In the genomic region with DNA sequence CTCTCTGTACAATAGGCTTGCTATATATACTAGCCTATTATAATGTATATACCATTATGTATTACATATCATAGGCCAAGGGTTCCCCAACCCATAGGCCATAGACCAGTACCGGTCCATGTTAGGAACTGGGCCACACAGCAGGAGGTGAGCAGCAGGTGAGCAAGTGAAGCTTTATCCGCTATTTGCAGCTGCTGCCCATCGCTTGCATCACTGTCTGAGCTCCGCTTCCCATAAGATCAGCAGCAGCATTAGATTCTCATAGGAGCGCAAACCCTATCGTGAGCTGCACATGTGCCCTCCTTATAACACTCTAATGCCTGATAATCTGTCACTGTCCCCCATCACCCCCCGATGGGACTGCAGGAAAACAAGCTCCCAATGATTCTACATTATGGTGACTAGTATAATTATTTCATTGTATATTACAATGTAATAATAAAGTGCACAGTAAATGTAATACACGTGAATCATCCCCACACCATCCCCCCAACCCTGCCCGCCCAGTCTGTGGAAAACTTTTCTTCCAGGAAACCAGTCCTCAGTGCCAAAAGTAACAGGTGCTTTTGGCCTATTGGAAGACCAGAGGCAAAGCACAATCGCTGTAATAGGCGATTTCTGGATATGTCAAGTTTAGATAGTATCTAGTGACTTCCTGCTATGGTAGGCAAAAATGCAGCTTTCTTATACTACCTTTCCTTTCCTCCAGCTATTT, we compare ENCODE assay signal across 25 cellular contexts.
DNase-seq lines count a peak whose midpoint lies in the region; ATAC-seq and TF ChIP-seq lines count a peak whose summit lies in the region.
"Had no signal": no experiment of that assay in that cellular context is flagged by ENCODE, and none has a peak within 500 bp of the region (broad histone marks: within the 10 kb centered on the region; RNA-seq: fewer than 3 reads in every experiment).

No MANE protein-coding gene starts in this region.

- H3K27me3 ChIP-seq in stomach smooth muscle (ENCODE audit: control insufficient read depth in 1 of 2, insufficient read depth in 2 of 2, low read length in 2 of 2) (no peaks in the 10 kb centered on the region), A673 (replicated peaks; ENCODE audit: insufficient read depth, low read depth, low read length, poor library complexity) (peaks cover 3% of the 10 kb centered on the region)

- intact Hi-C loops in A673 (cut with micrococcal nuclease; ENCODE audit: unreplicated experiment): no loop called here

- peaks cover 57 to 60% of the 10 kb centered on the region in 2 donors for H3K36me3 ChIP-seq in stomach smooth muscle (ENCODE audit: control insufficient read depth in 2 of 2, insufficient read depth in 2 of 2, low read length in 2 of 2)
- no peaks in the 10 kb centered on the region for H3K36me3 ChIP-seq in A673 (ENCODE audit: insufficient read depth, low read length, poor library complexity, severe bottlenecking)
- H3K36me3 ChIP-seq: BE2C had no signal

- H3K4me1 ChIP-seq in stomach smooth muscle (ENCODE audit: control insufficient read depth, insufficient read depth, low read length): peaks cover 59% of the 10 kb centered on the region
- no peaks in the 10 kb centered on the region for H3K4me1 ChIP-seq in A673 (ENCODE audit: insufficient read depth, low read length, poor library complexity, severe bottlenecking)
- H3K4me1 ChIP-seq: BE2C had no signal

- CTCF ChIA-PET in A673 (lab: Charles Lee): no interaction called here

- BruUV-seq in A673 (replicated peaks; lab: Mats Ljungman, UMichigan): no TSS peak

- H3K9me3 ChIP-seq in stomach smooth muscle (ENCODE audit: control insufficient read depth in 2 of 2, low read length in 2 of 2) (no peaks in the 10 kb centered on the region), A673 (ENCODE audit: low read depth, low read length, poor library complexity, severe bottlenecking) (no peaks in the 10 kb centered on the region)
- H3K9me3 ChIP-seq: BE2C had no signal

- POLR2A ChIA-PET in A673 (lab: Charles Lee; ENCODE audit: low non-redundant PET): no interaction called here

- no peak for ATAC-seq in GM21515 (IDR thresholded peaks at IDR 0.05; ENCODE audit: unreplicated experiment)

- H3K9ac ChIP-seq in stomach smooth muscle (ENCODE audit: low read length in 2 of 2): no peak overlapping the region
- H3K9ac ChIP-seq: GM23248 had no signal

- DNase-seq in NCI-H82 (lab: John Stamatoyannopoulos, UW) (peak; percentile 11), NCI-H82 treated with DMSO at 0.1 percent for 48 hours (lab: John Stamatoyannopoulos, UW; ENCODE audit: unreplicated experiment) (no peak), myocyte (ENCODE audit: low read depth) (peak; percentile 50), NCI-H2081 treated with DMSO at 0.1 percent for 48 hours (lab: John Stamatoyannopoulos, UW) (no peak), A673 (ENCODE audit: low spot score) (no peak)
- no peak for DNase-seq in central memory CD4-positive, alpha-beta T cell
- DNase-seq: ACHN; BE2C; CD8-positive, alpha-beta memory T cell; DMS153; DND-41; GM23248; H7; Karpas-422; NCI-H1092 treated with DMSO at 0.1 percent for 48 hours; NCI-H1436; NCI-H187; NCI-H2171 treated with DMSO at 0.1 percent for 48 hours; NCI-H748 treated with DMSO at 0.1 percent for 48 hours; NK-92 treated with Interleukin-12 subunit alpha and Interleukin-12 subunit beta, amount 100 ng/mL, for 24 hours; Right ventricle myocardium superior; RPMI8226 had no signal

- H3K4me3 ChIP-seq in stomach smooth muscle (ENCODE audit: low read length in 2 of 2): no peak overlapping the region
- H3K4me3 ChIP-seq in A673 (ENCODE audit: low read depth, low read length, poor library complexity, severe bottlenecking): no peak overlapping the region
- H3K4me3 ChIP-seq: GM23248 had no signal

- H3K27ac ChIP-seq in stomach smooth muscle (ENCODE audit: low read length) (peak overlapping the region; percentile 31), A673 (ENCODE audit: low read depth, low read length, poor library complexity, severe bottlenecking) (no peak overlapping the region)
- H3K27ac ChIP-seq: 22Rv1, GM23248 had no signal

- TF ChIP-seq CTCF in A673 (conservative IDR thresholded peaks at IDR 0.05; ENCODE audit: low read depth, low read length): no peak

Comparison
In these comparisons a context has a peak if more than half of its experiments do, and no peak if none do; other contexts are left out.
1. DNase-seq: peak in NCI-H82 (single experiment) and myocyte (single experiment); none in NCI-H82 treated with DMSO at 0.1 percent for 48 hours (single experiment), NCI-H2081 treated with DMSO at 0.1 percent for 48 hours (single experiment), central memory CD4-positive, alpha-beta T cell (single experiment) and A673 (single experiment).